8 cellular contexts compared by ENCODE assay signal in the genomic region with DNA sequence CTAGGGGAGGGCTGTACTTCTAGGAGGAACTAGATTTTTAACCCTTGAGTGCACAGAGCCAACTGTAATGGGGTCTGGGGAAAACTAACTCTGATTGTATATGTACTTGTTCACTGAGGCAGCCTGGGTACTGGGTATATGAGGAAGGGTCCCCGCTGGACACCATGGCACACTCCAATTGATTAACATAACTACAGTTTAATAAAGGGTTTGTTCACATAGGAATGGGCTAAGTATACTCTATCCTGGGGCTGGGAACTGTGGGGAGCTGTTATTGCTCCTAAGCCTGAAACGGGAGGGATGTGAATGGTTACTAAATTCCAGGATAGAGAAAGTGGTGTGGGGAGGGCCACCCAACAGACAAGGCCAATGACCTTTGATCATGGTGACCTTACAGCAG.
"Had no signal": no experiment of that assay in that cellular context is flagged by ENCODE, and none has a peak within 500 bp of the region (broad histone marks: within the 10 kb centered on the region; RNA-seq: fewer than 3 reads in every experiment).

No MANE protein-coding gene starts in this region.

- H3K4me3 ChIP-seq: HAP-1 had no signal

- H3K27ac ChIP-seq: HL-60 had no signal

- H3K9me3 ChIP-seq: HAP-1 had no signal

- H3K27ac Mint-ChIP-seq: HFFc6, IgD-negative memory B cell had no signal

- H3K4me3 Mint-ChIP-seq: HFFc6, IgD-negative memory B cell had no signal

- ATAC-seq: HCT116, HepG2 had no signal

- H3K36me3 ChIP-seq: HAP-1 had no signal

- DNase-seq: GOT3, H7, HFFc6 had no signal

- H3K9me3 Mint-ChIP-seq: HFFc6 had no signal
